ENCODE assay signal across 28 cellular contexts in genomic region chr11:30818721-30819120, GRCh38.
"Had no signal": no experiment of that assay in that cellular context is flagged by ENCODE, and none has a peak within 500 bp of the region (broad histone marks: within the 10 kb centered on the region; RNA-seq: fewer than 3 reads in every experiment).

No MANE protein-coding gene starts in this region.

- H3K9me3 Mint-ChIP-seq: memory B cell; nephron progenitor cell; neural progenitor cell; stimulated activated naive B cell treated with anti-CD40 and anti-IgM and Interleukin-4, amounts not matched to agents 10 μg/mL and 1 μg/mL and 100 μg/mL, for 72 hours had no signal

- H3K4me1 ChIP-seq: neural progenitor cell, parathyroid adenoma, right lobe of liver, stomach, testis, upper lobe of right lung had no signal

- H3K27me3 ChIP-seq: neural progenitor cell, neutrophil, right atrium auricular region, right lobe of liver, stomach, testis, thyroid gland, upper lobe of right lung had no signal

- H3K4me3 ChIP-seq: heart left ventricle, left ventricle myocardium inferior, lung, neural progenitor cell, psoas muscle, right atrium auricular region, right lobe of liver, stomach, testis, thyroid gland, upper lobe of right lung had no signal

- H3K4me1 Mint-ChIP-seq: immature natural killer cell; memory B cell; naive B cell; natural killer cell; stimulated activated naive B cell treated with anti-CD40 and anti-IgM and Interleukin-4, amounts not matched to agents 10 μg/mL and 1 μg/mL and 100 μg/mL, for 72 hours had no signal

- H3K9me3 ChIP-seq: heart left ventricle, left ventricle myocardium inferior, neutrophil, right atrium auricular region, right lobe of liver, stomach, testis, thyroid gland, upper lobe of right lung had no signal

- H3K27me3 Mint-ChIP-seq: stimulated activated naive B cell treated with anti-CD40 and anti-IgM and Interleukin-4, amounts not matched to agents 10 μg/mL and 1 μg/mL and 100 μg/mL, for 72 hours had no signal

- DNase-seq: heart left ventricle; hypothalamus; immature natural killer cell; left ventricle myocardium inferior; naive B cell; natural killer cell; nephron progenitor cell; occipital lobe; psoas muscle; right lobe of liver; small intestine; stimulated activated CD4-positive, alpha-beta T cell treated with anti-CD3 and anti-CD28 coated beads, Interleukin-1b, Interleukin-23, amount 100 ng/mL, for 48 hours; stimulated activated CD4-positive, alpha-beta T cell treated with anti-CD3 and anti-CD28 coated beads, Interleukin-2, amount 100 ng/mL, for 48 hours; stimulated activated CD4-positive, alpha-beta T cell treated with anti-CD3 and anti-CD28 coated beads, Interleukin-4, amount 100 ng/mL, for 4 hours; stimulated activated CD8-positive, alpha-beta memory T cell treated with anti-CD3 and anti-CD28 coated beads, Interleukin-4, amount 100 ng/mL, for 48 hours; stimulated activated naive B cell treated with anti-CD40 and anti-IgM and Interleukin-4, amounts not matched to agents 10 μg/mL and 1 μg/mL and 100 μg/mL, for 72 hours; stimulated activated naive CD8-positive, alpha-beta T cell treated with anti-CD3 and anti-CD28 coated beads, Interleukin-15, Interleukin-2, amounts not matched to agents 100 U/mL and 50 U/mL, for 24 hours; stomach; testis; trophoblast cell; upper lobe of right lung had no signal

- H3K27ac Mint-ChIP-seq: immature natural killer cell; memory B cell; naive B cell; natural killer cell; neural progenitor cell; stimulated activated naive B cell treated with anti-CD40 and anti-IgM and Interleukin-4, amounts not matched to agents 10 μg/mL and 1 μg/mL and 100 μg/mL, for 72 hours had no signal

- H3K36me3 Mint-ChIP-seq: immature natural killer cell; memory B cell; naive B cell; natural killer cell; neural progenitor cell; stimulated activated naive B cell treated with anti-CD40 and anti-IgM and Interleukin-4, amounts not matched to agents 10 μg/mL and 1 μg/mL and 100 μg/mL, for 72 hours had no signal

- ATAC-seq: heart left ventricle; natural killer cell; stimulated activated naive B cell treated with anti-CD40 and anti-IgM and Interleukin-4, amounts not matched to agents 10 μg/mL and 1 μg/mL and 100 μg/mL, for 72 hours; stimulated activated naive CD8-positive, alpha-beta T cell treated with anti-CD3 and anti-CD28 coated beads, Interleukin-15, Interleukin-2, amounts not matched to agents 100 U/mL and 50 U/mL, for 24 hours; upper lobe of right lung had no signal

- H3K36me3 ChIP-seq: heart left ventricle, left ventricle myocardium inferior, neural progenitor cell, neutrophil, right atrium auricular region, right lobe of liver, stomach, thyroid gland, upper lobe of right lung had no signal

- H3K27ac ChIP-seq: heart left ventricle, left ventricle myocardium inferior, neural progenitor cell, neutrophil, parathyroid adenoma, psoas muscle, right atrium auricular region, right lobe of liver, stomach, testis, upper lobe of right lung had no signal

- H3K4me3 Mint-ChIP-seq: immature natural killer cell; memory B cell; naive B cell; natural killer cell; nephron progenitor cell; neural progenitor cell; stimulated activated naive B cell treated with anti-CD40 and anti-IgM and Interleukin-4, amounts not matched to agents 10 μg/mL and 1 μg/mL and 100 μg/mL, for 72 hours had no signal
